ENCODE assay signal across 2 cellular contexts in the genomic region with DNA sequence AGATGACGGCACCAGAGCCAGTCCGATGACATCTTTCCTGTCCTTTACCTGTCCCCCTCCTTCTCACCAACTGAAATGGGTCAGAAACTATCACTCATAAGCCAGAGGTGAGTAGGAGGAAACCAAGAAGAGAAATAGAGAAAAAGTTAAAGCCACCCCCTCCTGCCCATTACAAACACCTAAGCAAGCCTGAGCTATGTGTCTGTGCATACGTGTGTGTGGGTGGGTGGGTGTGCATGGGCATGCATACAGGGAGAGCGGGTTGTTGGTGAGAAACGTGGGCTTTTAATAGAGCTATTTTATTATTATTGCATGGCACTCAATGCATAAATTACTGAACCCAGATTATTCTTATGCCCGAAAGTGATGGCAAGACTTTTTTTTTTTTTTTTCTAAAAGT.
TF ChIP-seq lines count a peak whose summit lies in the region.

No MANE protein-coding gene starts in this region.

TF ChIP-seq in HEK293, 187 proteins besides CTCF, POLR2A, EP300 and RAD21:
- TF ChIP-seq EGR2 (tag by site-specific recombination; IDR thresholded peaks at IDR 0.05; ENCODE audit: low read depth) = peak; percentile 52
- no peak for TF ChIP-seq ZNF664 (tag by site-specific recombination; IDR thresholded peaks at IDR 0.05)
- TF ChIP-seq ZFHX2 (tag by site-specific recombination; conservative IDR thresholded peaks at IDR 0.05) = peak; percentile 27

TF ChIP-seq in GM12878, 131 proteins besides CTCF, POLR2A, EP300 and RAD21:
- TF ChIP-seq USF2 (IDR thresholded peaks at IDR 0.05; ENCODE audit: borderline replicate concordance, low read depth, low read length) = no peak
- TF ChIP-seq ATF7 (IDR thresholded peaks at IDR 0.05; ENCODE audit: low read depth) = no peak
- TF ChIP-seq BCL3 (IDR thresholded peaks at IDR 0.05; ENCODE audit: borderline replicate concordance, insufficient read depth, low read depth, low read length, poor library complexity, severe bottlenecking) = peak; percentile 50
- no peak for TF ChIP-seq SUZ12 (IDR thresholded peaks at IDR 0.05; ENCODE audit: unreplicated experiment)
- no peak for TF ChIP-seq NBN (IDR thresholded peaks at IDR 0.05)
TF ChIP-seq in GM12878: peak in this region for 1.
